ENCODE assay signal across 1 cellular context in the genomic region with DNA sequence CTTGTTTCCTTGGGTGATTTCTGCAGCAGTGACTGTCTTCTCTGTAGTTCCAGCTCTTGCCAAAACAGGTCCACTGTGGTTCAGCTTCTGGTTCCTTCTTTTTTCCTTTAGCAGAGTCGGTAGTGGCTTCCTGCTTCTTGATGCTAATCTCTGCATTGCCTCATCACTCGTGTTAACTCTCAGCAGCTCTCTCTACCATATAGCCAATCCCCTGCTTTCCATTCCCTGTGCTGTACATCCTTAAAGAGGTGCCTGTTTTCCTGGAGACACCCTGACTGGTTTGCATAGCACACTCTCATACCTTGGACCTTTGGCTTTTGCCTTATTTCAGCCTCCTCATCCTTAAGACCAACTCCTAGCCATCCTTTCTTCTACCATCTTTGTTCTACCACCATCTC.
TF ChIP-seq lines count a peak whose summit lies in the region.

No MANE protein-coding gene starts in this region.

TF ChIP-seq in H1, 55 proteins besides CTCF, POLR2A, EP300 and RAD21 (continued from another document):
- TF ChIP-seq, protein P1, sequence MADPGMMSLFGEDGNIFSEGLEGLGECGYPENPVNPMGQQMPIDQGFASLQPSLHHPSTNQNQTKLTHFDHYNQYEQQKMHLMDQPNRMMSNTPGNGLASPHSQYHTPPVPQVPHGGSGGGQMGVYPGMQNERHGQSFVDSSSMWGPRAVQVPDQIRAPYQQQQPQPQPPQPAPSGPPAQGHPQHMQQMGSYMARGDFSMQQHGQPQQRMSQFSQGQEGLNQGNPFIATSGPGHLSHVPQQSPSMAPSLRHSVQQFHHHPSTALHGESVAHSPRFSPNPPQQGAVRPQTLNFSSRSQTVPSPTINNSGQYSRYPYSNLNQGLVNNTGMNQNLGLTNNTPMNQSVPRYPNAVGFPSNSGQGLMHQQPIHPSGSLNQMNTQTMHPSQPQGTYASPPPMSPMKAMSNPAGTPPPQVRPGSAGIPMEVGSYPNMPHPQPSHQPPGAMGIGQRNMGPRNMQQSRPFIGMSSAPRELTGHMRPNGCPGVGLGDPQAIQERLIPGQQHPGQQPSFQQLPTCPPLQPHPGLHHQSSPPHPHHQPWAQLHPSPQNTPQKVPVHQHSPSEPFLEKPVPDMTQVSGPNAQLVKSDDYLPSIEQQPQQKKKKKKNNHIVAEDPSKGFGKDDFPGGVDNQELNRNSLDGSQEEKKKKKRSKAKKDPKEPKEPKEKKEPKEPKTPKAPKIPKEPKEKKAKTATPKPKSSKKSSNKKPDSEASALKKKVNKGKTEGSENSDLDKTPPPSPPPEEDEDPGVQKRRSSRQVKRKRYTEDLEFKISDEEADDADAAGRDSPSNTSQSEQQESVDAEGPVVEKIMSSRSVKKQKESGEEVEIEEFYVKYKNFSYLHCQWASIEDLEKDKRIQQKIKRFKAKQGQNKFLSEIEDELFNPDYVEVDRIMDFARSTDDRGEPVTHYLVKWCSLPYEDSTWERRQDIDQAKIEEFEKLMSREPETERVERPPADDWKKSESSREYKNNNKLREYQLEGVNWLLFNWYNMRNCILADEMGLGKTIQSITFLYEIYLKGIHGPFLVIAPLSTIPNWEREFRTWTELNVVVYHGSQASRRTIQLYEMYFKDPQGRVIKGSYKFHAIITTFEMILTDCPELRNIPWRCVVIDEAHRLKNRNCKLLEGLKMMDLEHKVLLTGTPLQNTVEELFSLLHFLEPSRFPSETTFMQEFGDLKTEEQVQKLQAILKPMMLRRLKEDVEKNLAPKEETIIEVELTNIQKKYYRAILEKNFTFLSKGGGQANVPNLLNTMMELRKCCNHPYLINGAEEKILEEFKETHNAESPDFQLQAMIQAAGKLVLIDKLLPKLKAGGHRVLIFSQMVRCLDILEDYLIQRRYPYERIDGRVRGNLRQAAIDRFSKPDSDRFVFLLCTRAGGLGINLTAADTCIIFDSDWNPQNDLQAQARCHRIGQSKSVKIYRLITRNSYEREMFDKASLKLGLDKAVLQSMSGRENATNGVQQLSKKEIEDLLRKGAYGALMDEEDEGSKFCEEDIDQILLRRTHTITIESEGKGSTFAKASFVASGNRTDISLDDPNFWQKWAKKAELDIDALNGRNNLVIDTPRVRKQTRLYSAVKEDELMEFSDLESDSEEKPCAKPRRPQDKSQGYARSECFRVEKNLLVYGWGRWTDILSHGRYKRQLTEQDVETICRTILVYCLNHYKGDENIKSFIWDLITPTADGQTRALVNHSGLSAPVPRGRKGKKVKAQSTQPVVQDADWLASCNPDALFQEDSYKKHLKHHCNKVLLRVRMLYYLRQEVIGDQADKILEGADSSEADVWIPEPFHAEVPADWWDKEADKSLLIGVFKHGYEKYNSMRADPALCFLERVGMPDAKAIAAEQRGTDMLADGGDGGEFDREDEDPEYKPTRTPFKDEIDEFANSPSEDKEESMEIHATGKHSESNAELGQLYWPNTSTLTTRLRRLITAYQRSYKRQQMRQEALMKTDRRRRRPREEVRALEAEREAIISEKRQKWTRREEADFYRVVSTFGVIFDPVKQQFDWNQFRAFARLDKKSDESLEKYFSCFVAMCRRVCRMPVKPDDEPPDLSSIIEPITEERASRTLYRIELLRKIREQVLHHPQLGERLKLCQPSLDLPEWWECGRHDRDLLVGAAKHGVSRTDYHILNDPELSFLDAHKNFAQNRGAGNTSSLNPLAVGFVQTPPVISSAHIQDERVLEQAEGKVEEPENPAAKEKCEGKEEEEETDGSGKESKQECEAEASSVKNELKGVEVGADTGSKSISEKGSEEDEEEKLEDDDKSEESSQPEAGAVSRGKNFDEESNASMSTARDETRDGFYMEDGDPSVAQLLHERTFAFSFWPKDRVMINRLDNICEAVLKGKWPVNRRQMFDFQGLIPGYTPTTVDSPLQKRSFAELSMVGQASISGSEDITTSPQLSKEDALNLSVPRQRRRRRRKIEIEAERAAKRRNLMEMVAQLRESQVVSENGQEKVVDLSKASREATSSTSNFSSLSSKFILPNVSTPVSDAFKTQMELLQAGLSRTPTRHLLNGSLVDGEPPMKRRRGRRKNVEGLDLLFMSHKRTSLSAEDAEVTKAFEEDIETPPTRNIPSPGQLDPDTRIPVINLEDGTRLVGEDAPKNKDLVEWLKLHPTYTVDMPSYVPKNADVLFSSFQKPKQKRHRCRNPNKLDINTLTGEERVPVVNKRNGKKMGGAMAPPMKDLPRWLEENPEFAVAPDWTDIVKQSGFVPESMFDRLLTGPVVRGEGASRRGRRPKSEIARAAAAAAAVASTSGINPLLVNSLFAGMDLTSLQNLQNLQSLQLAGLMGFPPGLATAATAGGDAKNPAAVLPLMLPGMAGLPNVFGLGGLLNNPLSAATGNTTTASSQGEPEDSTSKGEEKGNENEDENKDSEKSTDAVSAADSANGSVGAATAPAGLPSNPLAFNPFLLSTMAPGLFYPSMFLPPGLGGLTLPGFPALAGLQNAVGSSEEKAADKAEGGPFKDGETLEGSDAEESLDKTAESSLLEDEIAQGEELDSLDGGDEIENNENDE (IDR thresholded peaks at IDR 0.05; ENCODE audit: insufficient replicate concordance, low read length): no peak
- TF ChIP-seq JUN (IDR thresholded peaks at IDR 0.05; ENCODE audit: low read depth, low read length) (no peak), EGR1 (IDR thresholded peaks at IDR 0.05; ENCODE audit: borderline replicate concordance, low read depth, low read length) (no peak), CHD2 (IDR thresholded peaks at IDR 0.05; ENCODE audit: low read length) (no peak), NRF1 (IDR thresholded peaks at IDR 0.05; ENCODE audit: low read depth, low read length) (no peak), RBBP5 (IDR thresholded peaks at IDR 0.05; ENCODE audit: borderline replicate concordance, low read depth, low read length) (no peak), ZNF274 (IDR thresholded peaks at IDR 0.05; ENCODE audit: borderline replicate concordance, extremely low read depth, low read length) (no peak), JUND (IDR thresholded peaks at IDR 0.05; ENCODE audit: low read length) (no peak), KDM1A (IDR thresholded peaks at IDR 0.05; ENCODE audit: borderline replicate concordance, low read length) (no peak), RNF2 (IDR thresholded peaks at IDR 0.05; ENCODE audit: borderline replicate concordance, low read depth, low read length, missing control alignments, poor library complexity, severe bottlenecking) (no peak), GTF2F1 (IDR thresholded peaks at IDR 0.05; ENCODE audit: borderline replicate concordance, low read depth, low read length) (no peak), SIN3A (conservative IDR thresholded peaks at IDR 0.05 in 1 of 2, IDR thresholded peaks at IDR 0.05 in 1 of 2; ENCODE audit: low read depth in 1 of 2, low read length in 2 of 2) (no peak), KDM4A (IDR thresholded peaks at IDR 0.05; ENCODE audit: low read depth, low read length, severe bottlenecking) (no peak), SAP30 (IDR thresholded peaks at IDR 0.05; ENCODE audit: insufficient read depth, insufficient replicate concordance, low read length) (no peak)
- TF ChIP-seq, protein P2, sequence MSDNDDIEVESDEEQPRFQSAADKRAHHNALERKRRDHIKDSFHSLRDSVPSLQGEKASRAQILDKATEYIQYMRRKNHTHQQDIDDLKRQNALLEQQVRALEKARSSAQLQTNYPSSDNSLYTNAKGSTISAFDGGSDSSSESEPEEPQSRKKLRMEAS (IDR thresholded peaks at IDR 0.05): no peak
- TF ChIP-seq, protein P3, sequence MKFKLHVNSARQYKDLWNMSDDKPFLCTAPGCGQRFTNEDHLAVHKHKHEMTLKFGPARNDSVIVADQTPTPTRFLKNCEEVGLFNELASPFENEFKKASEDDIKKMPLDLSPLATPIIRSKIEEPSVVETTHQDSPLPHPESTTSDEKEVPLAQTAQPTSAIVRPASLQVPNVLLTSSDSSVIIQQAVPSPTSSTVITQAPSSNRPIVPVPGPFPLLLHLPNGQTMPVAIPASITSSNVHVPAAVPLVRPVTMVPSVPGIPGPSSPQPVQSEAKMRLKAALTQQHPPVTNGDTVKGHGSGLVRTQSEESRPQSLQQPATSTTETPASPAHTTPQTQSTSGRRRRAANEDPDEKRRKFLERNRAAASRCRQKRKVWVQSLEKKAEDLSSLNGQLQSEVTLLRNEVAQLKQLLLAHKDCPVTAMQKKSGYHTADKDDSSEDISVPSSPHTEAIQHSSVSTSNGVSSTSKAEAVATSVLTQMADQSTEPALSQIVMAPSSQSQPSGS (IDR thresholded peaks at IDR 0.05; ENCODE audit: low read length): no peak
- TF ChIP-seq, protein P4, sequence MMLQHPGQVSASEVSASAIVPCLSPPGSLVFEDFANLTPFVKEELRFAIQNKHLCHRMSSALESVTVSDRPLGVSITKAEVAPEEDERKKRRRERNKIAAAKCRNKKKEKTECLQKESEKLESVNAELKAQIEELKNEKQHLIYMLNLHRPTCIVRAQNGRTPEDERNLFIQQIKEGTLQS (IDR thresholded peaks at IDR 0.05; ENCODE audit: insufficient read depth, low read depth, low read length): no peak
